Comparison of ENCODE assay signal across 8 cellular contexts in genomic region chr17:44122825-44123355, GRCh38. TPM values are rescaled to one million over a fixed set of nuclear protein-coding genes. Genes with fewer than 3 reads are reported as not detected.
A peak's percentile ranks its signal among the peaks of the same experiment; 100 is the strongest.
DNase-seq lines count a peak whose midpoint lies in the region; ATAC-seq, FAIRE-seq and TF ChIP-seq lines count a peak whose summit lies in the region.
"Had no signal": no experiment of that assay in that cellular context is flagged by ENCODE, and none has a peak within 500 bp of the region (broad histone marks: within the 10 kb centered on the region; RNA-seq: fewer than 3 reads in every experiment).

No MANE protein-coding gene starts in this region.

- no peak for FAIRE-seq in HTR-8/SVneo (lab: Jason Lieb, UNC)

- intact Hi-C loops in sigmoid colon (cut with DNase I): loop anchor here (2.0 to 5.0 kb wide), 3 partner anchors 52 to 216 kb away; partner anchors contain the start of genes G6PC3, MPP2 and TMUB2

- no peaks in the 10 kb centered on the region for H3K27me3 ChIP-seq in sigmoid colon

- H3K4me3 ChIP-seq in fibroblast of the aortic adventitia (ENCODE audit: low read depth, low read length) (peak overlapping the region; percentile 90), sigmoid colon (peak overlapping the region; percentile 82 to 97 (median 96))

- 2% methylated on average over 32 of the region's 32 CpGs for WGBS in sigmoid colon, 2 donors

- TF ChIP-seq CTCF in fibroblast of the aortic adventitia (IDR thresholded peaks at IDR 0.05; ENCODE audit: insufficient read depth, low read length): no peak
- TF ChIP-seq CTCF in sigmoid colon (IDR thresholded peaks at IDR 0.05): no peak

- H3K9me3 ChIP-seq in sigmoid colon: no peaks in the 10 kb centered on the region

- peak overlapping the region; percentile 93 to 95 (median 94) for H3K27ac ChIP-seq in sigmoid colon

- TF ChIP-seq EP300 in sigmoid colon (IDR thresholded peaks at IDR 0.05): no peak

- peak; percentile 23 for DNase-seq in activated CD4-positive, alpha-beta T cell treated with anti-CD3 and anti-CD28 coated beads, Interleukin-2, amount 50 U/mL, for 1 hour
- DNase-seq in fibroblast of the aortic adventitia (ENCODE audit: low read depth): no peak
- DNase-seq in sigmoid colon: no peak
- DNase-seq in HTR-8/SVneo (ENCODE audit: insufficient read length, low spot score): no peak
- no peak for DNase-seq in DMS79 treated with DMSO at 0.1 percent for 48 hours (lab: John Stamatoyannopoulos, UW)

- H3K36me3 ChIP-seq in sigmoid colon: no peaks in the 10 kb centered on the region

- no peak for TF ChIP-seq POLR2A in sigmoid colon (IDR thresholded peaks at IDR 0.05)

- H3K4me1 ChIP-seq in sigmoid colon: peaks cover 0 to 61% (median 50%) of the 10 kb centered on the region in 4 donors

- ATAC-seq in GM19324 (IDR thresholded peaks at IDR 0.05; ENCODE audit: low FRiP score, unreplicated experiment): peak; percentile 32
- ATAC-seq in HG03039 (IDR thresholded peaks at IDR 0.05; ENCODE audit: unreplicated experiment): peak; percentile 13

RNA-seq across cellular contexts. Expression of gene HDAC5, which starts 0.6 kb away (rescaled TPM):
- total RNA-seq in fibroblast of the aortic adventitia (ENCODE audit: low replicate concordance) (29.4 and 53.1 TPM in 2 replicates), sigmoid colon (10 to 100 TPM; 58.2 to 87.5 (median 69.4) TPM)
- 10 to 100 TPM; 15.3 to 21.8 (median 16.8) TPM for polyA plus RNA-seq in sigmoid colon

RNA-seq across cellular contexts. Expression of gene HROB, which starts 18.8 kb away (rescaled TPM):
- total RNA-seq in fibroblast of the aortic adventitia (ENCODE audit: low replicate concordance): 0.25 and 6.1 TPM in 2 replicates
- total RNA-seq in sigmoid colon: 1 to 10 TPM in 1 of 4 donors, under 1 TPM in 3; 0.36 to 3.3 (median 0.52) TPM
- 1 to 10 TPM in 1 of 3 donors, under 1 TPM in 1, not detected in 1; 0.69 to 3.1 TPM for polyA plus RNA-seq in sigmoid colon

RNA-seq across cellular contexts. Expression of gene ASB16, which starts 47.6 kb away (rescaled TPM):
- 0.27 TPM in 1 of 2 replicates, not detected in the other for total RNA-seq in fibroblast of the aortic adventitia (ENCODE audit: low replicate concordance)
- total RNA-seq in sigmoid colon: 1 to 10 TPM in 3 of 4 donors, under 1 TPM in 1; 0.82 to 4.2 (median 1.6) TPM
- polyA plus RNA-seq in sigmoid colon: under 1 TPM in 1 of 3 donors, not detected in 2; 0.19 TPM
- total RNA-seq: subcutaneous adipose tissue had no signal

RNA-seq across cellular contexts. Expression of gene G6PC3, which starts 52.4 kb away (rescaled TPM):
- total RNA-seq in fibroblast of the aortic adventitia (ENCODE audit: low replicate concordance): 9.5 and 38.9 TPM in 2 replicates
- 10 to 100 TPM; 22.2 to 29.8 (median 25.9) TPM for total RNA-seq in sigmoid colon
- 10 to 100 TPM in 1 of 3 donors, 1 to 10 TPM in 2; 8.4 to 45.5 (median 9.7) TPM for polyA plus RNA-seq in sigmoid colon

RNA-seq across cellular contexts. Expression of gene LSM12, which starts 56.4 kb away (rescaled TPM):
- 13.2 and 77.5 TPM in 2 replicates for total RNA-seq in fibroblast of the aortic adventitia (ENCODE audit: low replicate concordance)
- total RNA-seq in sigmoid colon: 10 to 100 TPM; 33.8 to 46.9 (median 40.1) TPM
- polyA plus RNA-seq in sigmoid colon: 10 to 100 TPM; 28.8 to 41.6 (median 37.9) TPM
